9 cellular contexts compared by ENCODE assay signal in the genomic region with DNA sequence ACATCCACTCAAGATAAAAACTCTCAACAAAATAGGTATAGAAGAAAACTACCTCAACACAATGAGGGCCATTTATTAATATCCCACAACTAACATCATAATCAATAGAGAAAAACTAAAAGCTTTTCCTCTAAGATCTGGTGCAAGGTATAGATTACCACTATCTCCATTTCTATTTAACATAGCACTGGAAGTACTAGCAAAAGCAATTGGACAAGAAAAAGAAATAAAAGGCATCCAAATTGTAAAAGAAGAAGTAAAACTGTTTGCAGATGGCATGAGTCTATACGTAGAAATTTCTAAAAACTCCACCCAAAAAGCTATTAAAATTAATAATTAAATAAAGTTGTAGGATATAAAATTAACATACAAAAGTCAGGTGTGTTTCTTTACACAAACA.
"Had no signal": no experiment of that assay in that cellular context is flagged by ENCODE, and none has a peak within 500 bp of the region (broad histone marks: within the 10 kb centered on the region; RNA-seq: fewer than 3 reads in every experiment).

No MANE protein-coding gene starts in this region.

- H3K27ac ChIP-seq: GM23248, KMS-11 had no signal

- H3K4me3 ChIP-seq: GM23248 had no signal

- H3K9me3 Mint-ChIP-seq: HFFc6 had no signal

- FAIRE-seq: HTR-8/SVneo had no signal

- H3K9ac ChIP-seq: GM23248, KMS-11 had no signal

- H3K4me3 Mint-ChIP-seq: HFFc6 had no signal

- H3K27ac Mint-ChIP-seq: H9, HFFc6 had no signal

- DNase-seq: GM23248, GOT3, H9, HCEC 1CT, HFFc6, IMR-90, KBM-7 had no signal
